ENCODE assay signal across 3 cellular contexts in genomic region chr22:36497910-36498669, GRCh38.
A peak's percentile ranks its signal among the peaks of the same experiment; 100 is the strongest.
TF ChIP-seq lines count a peak whose summit lies in the region.

No MANE protein-coding gene starts in this region.

TF ChIP-seq in A549, 52 proteins besides CTCF, POLR2A, EP300 and RAD21 (continues in another document):
- TF ChIP-seq MAX (IDR thresholded peaks at IDR 0.05) (no peak), MAZ (IDR thresholded peaks at IDR 0.05; ENCODE audit: borderline replicate concordance, low read depth, low read length) (no peak), MAFK (IDR thresholded peaks at IDR 0.05; ENCODE audit: partially characterized antibody) (no peak), NPAS2 (CRISPR knock-in tag; IDR thresholded peaks at IDR 0.05; ENCODE audit: borderline replicate concordance) (no peak), FOSL2 (IDR thresholded peaks at IDR 0.05) (no peak), FOSL2 (CRISPR knock-in tag; IDR thresholded peaks at IDR 0.05) (no peak), JUNB (IDR thresholded peaks at IDR 0.05) (no peak), CBX8 (IDR thresholded peaks at IDR 0.05) (no peak)
- TF ChIP-seq, protein P1, sequence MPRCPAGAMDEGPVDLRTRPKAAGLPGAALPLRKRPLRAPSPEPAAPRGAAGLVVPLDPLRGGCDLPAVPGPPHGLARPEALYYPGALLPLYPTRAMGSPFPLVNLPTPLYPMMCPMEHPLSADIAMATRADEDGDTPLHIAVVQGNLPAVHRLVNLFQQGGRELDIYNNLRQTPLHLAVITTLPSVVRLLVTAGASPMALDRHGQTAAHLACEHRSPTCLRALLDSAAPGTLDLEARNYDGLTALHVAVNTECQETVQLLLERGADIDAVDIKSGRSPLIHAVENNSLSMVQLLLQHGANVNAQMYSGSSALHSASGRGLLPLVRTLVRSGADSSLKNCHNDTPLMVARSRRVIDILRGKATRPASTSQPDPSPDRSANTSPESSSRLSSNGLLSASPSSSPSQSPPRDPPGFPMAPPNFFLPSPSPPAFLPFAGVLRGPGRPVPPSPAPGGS (IDR thresholded peaks at IDR 0.05) = no peak
- TF ChIP-seq, protein P2, sequence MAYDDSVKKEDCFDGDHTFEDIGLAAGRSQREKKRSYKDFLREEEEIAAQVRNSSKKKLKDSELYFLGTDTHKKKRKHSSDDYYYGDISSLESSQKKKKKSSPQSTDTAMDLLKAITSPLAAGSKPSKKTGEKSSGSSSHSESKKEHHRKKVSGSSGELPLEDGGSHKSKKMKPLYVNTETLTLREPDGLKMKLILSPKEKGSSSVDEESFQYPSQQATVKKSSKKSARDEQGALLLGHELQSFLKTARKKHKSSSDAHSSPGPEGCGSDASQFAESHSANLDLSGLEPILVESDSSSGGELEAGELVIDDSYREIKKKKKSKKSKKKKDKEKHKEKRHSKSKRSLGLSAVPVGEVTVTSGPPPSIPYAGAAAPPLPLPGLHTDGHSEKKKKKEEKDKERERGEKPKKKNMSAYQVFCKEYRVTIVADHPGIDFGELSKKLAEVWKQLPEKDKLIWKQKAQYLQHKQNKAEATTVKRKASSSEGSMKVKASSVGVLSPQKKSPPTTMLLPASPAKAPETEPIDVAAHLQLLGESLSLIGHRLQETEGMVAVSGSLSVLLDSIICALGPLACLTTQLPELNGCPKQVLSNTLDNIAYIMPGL (CRISPR knock-in tag; IDR thresholded peaks at IDR 0.05; ENCODE audit: borderline replicate concordance) = no peak
- TF ChIP-seq, protein P3, sequence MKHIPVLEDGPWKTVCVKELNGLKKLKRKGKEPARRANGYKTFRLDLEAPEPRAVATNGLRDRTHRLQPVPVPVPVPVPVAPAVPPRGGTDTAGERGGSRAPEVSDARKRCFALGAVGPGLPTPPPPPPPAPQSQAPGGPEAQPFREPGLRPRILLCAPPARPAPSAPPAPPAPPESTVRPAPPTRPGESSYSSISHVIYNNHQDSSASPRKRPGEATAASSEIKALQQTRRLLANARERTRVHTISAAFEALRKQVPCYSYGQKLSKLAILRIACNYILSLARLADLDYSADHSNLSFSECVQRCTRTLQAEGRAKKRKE (CRISPR knock-in tag; IDR thresholded peaks at IDR 0.05; ENCODE audit: low read depth) = no peak

TF ChIP-seq in HCT116, 20 proteins besides CTCF, POLR2A, EP300 and RAD21:
- TF ChIP-seq JUND (IDR thresholded peaks at IDR 0.05) (no peak), CBX3 (IDR thresholded peaks at IDR 0.05; ENCODE audit: low read depth) (no peak), REST (IDR thresholded peaks at IDR 0.05; ENCODE audit: low read depth) (no peak), EZH2 (IDR thresholded peaks at IDR 0.05) (no peak), EGR1 (IDR thresholded peaks at IDR 0.05; ENCODE audit: low read depth) (no peak)

TF ChIP-seq in K562, 482 proteins besides CTCF, POLR2A, EP300 and RAD21:
- TF ChIP-seq POLR2G (IDR thresholded peaks at IDR 0.05; ENCODE audit: low read depth, low read length) = peak; percentile 36; the same call in 1 of the 2 replicates
- no peak for TF ChIP-seq HBP1 (CRISPR knock-in tag; IDR thresholded peaks at IDR 0.05)
- no peak for TF ChIP-seq TCF7 (IDR thresholded peaks at IDR 0.05; ENCODE audit: borderline replicate concordance)
- no peak for TF ChIP-seq ZFP30 (CRISPR knock-in tag; IDR thresholded peaks at IDR 0.05; ENCODE audit: borderline replicate concordance)
- TF ChIP-seq, protein P4, sequence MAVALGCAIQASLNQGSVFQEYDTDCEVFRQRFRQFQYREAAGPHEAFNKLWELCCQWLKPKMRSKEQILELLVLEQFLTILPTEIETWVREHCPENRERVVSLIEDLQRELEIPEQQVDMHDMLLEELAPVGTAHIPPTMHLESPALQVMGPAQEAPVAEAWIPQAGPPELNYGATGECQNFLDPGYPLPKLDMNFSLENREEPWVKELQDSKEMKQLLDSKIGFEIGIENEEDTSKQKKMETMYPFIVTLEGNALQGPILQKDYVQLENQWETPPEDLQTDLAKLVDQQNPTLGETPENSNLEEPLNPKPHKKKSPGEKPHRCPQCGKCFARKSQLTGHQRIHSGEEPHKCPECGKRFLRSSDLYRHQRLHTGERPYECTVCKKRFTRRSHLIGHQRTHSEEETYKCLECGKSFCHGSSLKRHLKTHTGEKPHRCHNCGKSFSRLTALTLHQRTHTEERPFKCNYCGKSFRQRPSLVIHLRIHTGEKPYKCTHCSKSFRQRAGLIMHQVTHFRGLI (CRISPR knock-in tag; IDR thresholded peaks at IDR 0.05) = no peak
- no peak for TF ChIP-seq NFE2 (IDR thresholded peaks at IDR 0.05; ENCODE audit: low read depth)
- TF ChIP-seq, protein P5, sequence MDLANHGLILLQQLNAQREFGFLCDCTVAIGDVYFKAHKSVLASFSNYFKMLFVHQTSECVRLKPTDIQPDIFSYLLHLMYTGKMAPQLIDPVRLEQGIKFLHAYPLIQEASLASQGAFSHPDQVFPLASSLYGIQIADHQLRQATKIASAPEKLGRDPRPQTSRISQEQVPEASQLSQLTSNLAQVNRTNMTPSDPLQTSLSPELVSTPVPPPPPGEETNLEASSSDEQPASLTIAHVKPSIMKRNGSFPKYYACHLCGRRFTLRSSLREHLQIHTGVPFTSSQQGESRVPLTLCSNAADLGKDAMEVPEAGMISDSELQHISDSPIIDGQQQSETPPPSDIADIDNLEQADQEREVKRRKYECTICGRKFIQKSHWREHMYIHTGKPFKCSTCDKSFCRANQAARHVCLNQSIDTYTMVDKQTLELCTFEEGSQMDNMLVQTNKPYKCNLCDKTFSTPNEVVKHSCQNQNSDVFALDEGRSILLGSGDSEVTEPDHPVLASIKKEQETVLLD (IDR thresholded peaks at IDR 0.05) = no peak
